Comparison of ENCODE assay signal across 23 cellular contexts in genomic region chr6:66526061-66526460, GRCh38.
"Had no signal": no experiment of that assay in that cellular context is flagged by ENCODE, and none has a peak within 500 bp of the region (broad histone marks: within the 10 kb centered on the region; RNA-seq: fewer than 3 reads in every experiment).

No MANE protein-coding gene starts in this region.

- H3K27me3 Mint-ChIP-seq: IgD-negative memory B cell, T-cell had no signal

- H3K27ac Mint-ChIP-seq: IgD-negative memory B cell, T-cell had no signal

- H3K36me3 Mint-ChIP-seq: IgD-negative memory B cell, T-cell had no signal

- H3K27ac ChIP-seq: KMS-11, RWPE1 had no signal

- H3K4me1 Mint-ChIP-seq: IgD-negative memory B cell, T-cell had no signal

- H3K4me3 ChIP-seq: K562 had no signal

- H3K4me3 Mint-ChIP-seq: IgD-negative memory B cell, T-cell had no signal

- H3K9me3 ChIP-seq: SK-N-SH had no signal

- DNase-seq: Kasumi-1, NCI-H1092, NCI-H1105 treated with DMSO at 0.1 percent for 48 hours, NCI-H1417 treated with DMSO at 0.1 percent for 48 hours, NCI-H146, NCI-H1694 treated with DMSO at 0.1 percent for 48 hours, NCI-H1930, NCI-H2081, NCI-H2107, NCI-H226, NCI-H446, NCI-H510A, NCI-H524 treated with DMSO at 0.1 percent for 48 hours, NCI-H69, NCI-H774, SHP77, SK-N-SH, SW 1271, T-cell had no signal

- H3K9ac ChIP-seq: KMS-11, SK-N-SH had no signal

- H3K4me2 ChIP-seq: KMS-11, SK-N-SH had no signal
